Comparison of ENCODE assay signal across 14 cellular contexts in genomic region chr7:135150072-135150782, GRCh38. TPM values are rescaled to one million over a fixed set of nuclear protein-coding genes. Genes with fewer than 3 reads are reported as not detected.
DNase-seq lines count a peak whose midpoint lies in the region; ATAC-seq lines count a peak whose summit lies in the region.
"Had no signal": no experiment of that assay in that cellular context is flagged by ENCODE, and none has a peak within 500 bp of the region (broad histone marks: within the 10 kb centered on the region; RNA-seq: fewer than 3 reads in every experiment).

No MANE protein-coding gene starts in this region.

- H3K27ac Mint-ChIP-seq in T-helper 1 cell treated with Interleukin-12 subunit alpha and Interleukin-12 subunit beta and Interleukin-4 antibody, amounts not matched to agents 30 μg/mL and 1 μg/mL, for 36 hours: peak overlapping the region; percentile 5
- H3K27ac Mint-ChIP-seq in activated T-helper 17 cell treated with anti-CD3 and anti-CD28 coated beads, Interleukin-2, amount 50 U/mL, for 72 hours: peak overlapping the region; percentile 26
- H3K27ac Mint-ChIP-seq in stimulated activated naive CD8-positive, alpha-beta T cell treated with anti-CD3 and anti-CD28 coated beads, Interleukin-15, amount 100 ng/mL, for 72 hours: peak overlapping the region; percentile 64 to 85

- ATAC-seq in activated T-helper 17 cell treated with anti-CD3 and anti-CD28 coated beads, Interleukin-2, amount 50 U/mL, for 72 hours (replicated peaks): no peak
- no peak for ATAC-seq in stimulated activated naive CD8-positive, alpha-beta T cell treated with anti-CD3 and anti-CD28 coated beads, Interleukin-15, amount 100 ng/mL, for 72 hours

- no peaks in the 10 kb centered on the region for H3K27me3 Mint-ChIP-seq in T-helper 1 cell treated with Interleukin-12 subunit alpha and Interleukin-12 subunit beta and Interleukin-4 antibody, amounts not matched to agents 30 μg/mL and 1 μg/mL, for 36 hours (ENCODE audit: low read depth)
- H3K27me3 Mint-ChIP-seq in activated T-helper 17 cell treated with anti-CD3 and anti-CD28 coated beads, Interleukin-2, amount 50 U/mL, for 72 hours: no peaks in the 10 kb centered on the region
- H3K27me3 Mint-ChIP-seq in stimulated activated naive CD8-positive, alpha-beta T cell treated with anti-CD3 and anti-CD28 coated beads, Interleukin-15, amount 100 ng/mL, for 72 hours: no peaks in the 10 kb centered on the region

- H3K4me1 Mint-ChIP-seq in T-helper 1 cell treated with Interleukin-12 subunit alpha and Interleukin-12 subunit beta and Interleukin-4 antibody, amounts not matched to agents 30 μg/mL and 1 μg/mL, for 36 hours (ENCODE audit: low read depth): peaks cover 65% of the 10 kb centered on the region
- H3K4me1 Mint-ChIP-seq in activated T-helper 17 cell treated with anti-CD3 and anti-CD28 coated beads, Interleukin-2, amount 50 U/mL, for 72 hours: peaks cover 32% of the 10 kb centered on the region
- H3K4me1 Mint-ChIP-seq in stimulated activated naive CD8-positive, alpha-beta T cell treated with anti-CD3 and anti-CD28 coated beads, Interleukin-15, amount 100 ng/mL, for 72 hours: peaks cover 60% of the 10 kb centered on the region

- peak overlapping the region; percentile 35 for H3K27ac ChIP-seq in layer of hippocampus (ENCODE audit: low read depth, low read length)

- peak overlapping the region; percentile 84 for H3K4me3 Mint-ChIP-seq in T-helper 1 cell treated with Interleukin-12 subunit alpha and Interleukin-12 subunit beta and Interleukin-4 antibody, amounts not matched to agents 30 μg/mL and 1 μg/mL, for 36 hours
- peak overlapping the region; percentile 94 for H3K4me3 Mint-ChIP-seq in activated T-helper 17 cell treated with anti-CD3 and anti-CD28 coated beads, Interleukin-2, amount 50 U/mL, for 72 hours
- H3K4me3 Mint-ChIP-seq in stimulated activated naive CD8-positive, alpha-beta T cell treated with anti-CD3 and anti-CD28 coated beads, Interleukin-15, amount 100 ng/mL, for 72 hours: peak overlapping the region; percentile 75 to 92

- peaks cover 23% of the 10 kb centered on the region for H3K9me3 Mint-ChIP-seq in T-helper 1 cell treated with Interleukin-12 subunit alpha and Interleukin-12 subunit beta and Interleukin-4 antibody, amounts not matched to agents 30 μg/mL and 1 μg/mL, for 36 hours
- H3K9me3 Mint-ChIP-seq in activated T-helper 17 cell treated with anti-CD3 and anti-CD28 coated beads, Interleukin-2, amount 50 U/mL, for 72 hours: peaks cover 3% of the 10 kb centered on the region
- peaks cover 15 to 25% of the 10 kb centered on the region in 2 donors for H3K9me3 Mint-ChIP-seq in stimulated activated naive CD8-positive, alpha-beta T cell treated with anti-CD3 and anti-CD28 coated beads, Interleukin-15, amount 100 ng/mL, for 72 hours

- no peaks in the 10 kb centered on the region for H3K27me3 ChIP-seq in layer of hippocampus (ENCODE audit: control insufficient read depth, insufficient read depth, low read length)

- DNase-seq in T-helper 1 cell (no peak), OCI-M2 (lab: John Stamatoyannopoulos, UW; ENCODE audit: unreplicated experiment) (no peak), HK-2 (ENCODE audit: unreplicated experiment) (no peak), NK-92 (lab: John Stamatoyannopoulos, UW; ENCODE audit: unreplicated experiment) (no peak)
- no peak for DNase-seq in stimulated activated naive CD8-positive, alpha-beta T cell treated with anti-CD3 and anti-CD28 coated beads, Interleukin-15, amount 100 ng/mL, for 72 hours
- DNase-seq: 8988T; effector memory CD4-positive, alpha-beta T cell; HCEC 1CT; NCI-H1105 treated with DMSO at 0.1 percent for 48 hours; nucleus accumbens; T1000 had no signal

- H3K36me3 Mint-ChIP-seq in T-helper 1 cell treated with Interleukin-12 subunit alpha and Interleukin-12 subunit beta and Interleukin-4 antibody, amounts not matched to agents 30 μg/mL and 1 μg/mL, for 36 hours (ENCODE audit: low read depth): peaks cover 49% of the 10 kb centered on the region
- H3K36me3 Mint-ChIP-seq in activated T-helper 17 cell treated with anti-CD3 and anti-CD28 coated beads, Interleukin-2, amount 50 U/mL, for 72 hours (ENCODE audit: low read depth): peaks cover 38% of the 10 kb centered on the region

RNA-seq across cellular contexts. Expression of gene TMEM140, which starts 2.4 kb away (rescaled TPM):
- total RNA-seq in activated T-helper 17 cell treated with anti-CD3 and anti-CD28 coated beads, Interleukin-2, amount 50 U/mL, for 72 hours: 10 to 100 TPM; 11.7 to 16.6 TPM

RNA-seq across cellular contexts. Expression of gene CYREN, which starts 20.3 kb away (rescaled TPM):
- total RNA-seq in activated T-helper 17 cell treated with anti-CD3 and anti-CD28 coated beads, Interleukin-2, amount 50 U/mL, for 72 hours: 10 to 100 TPM; 26.9 to 30.5 TPM

Comparison
In these comparisons a context has a peak if more than half of its experiments do, and no peak if none do; other contexts are left out.
1. H3K27ac Mint-ChIP-seq: peak in every context shown above with its lines; median percentile 74 in stimulated activated naive CD8-positive, alpha-beta T cell treated with anti-CD3 and anti-CD28 coated beads, Interleukin-15, amount 100 ng/mL, for 72 hours; 26 in activated T-helper 17 cell treated with anti-CD3 and anti-CD28 coated beads, Interleukin-2, amount 50 U/mL, for 72 hours; 5 in T-helper 1 cell treated with Interleukin-12 subunit alpha and Interleukin-12 subunit beta and Interleukin-4 antibody, amounts not matched to agents 30 μg/mL and 1 μg/mL, for 36 hours.